ENCODE assay signal across 22 cellular contexts in genomic region chr9:75201480-75202209, GRCh38.
DNase-seq lines count a peak whose midpoint lies in the region; ATAC-seq and TF ChIP-seq lines count a peak whose summit lies in the region.
"Had no signal": no experiment of that assay in that cellular context is flagged by ENCODE, and none has a peak within 500 bp of the region (broad histone marks: within the 10 kb centered on the region; RNA-seq: fewer than 3 reads in every experiment).

No MANE protein-coding gene starts in this region.

- no peaks in the 10 kb centered on the region for H3K27me3 Mint-ChIP-seq in activated naive CD8-positive, alpha-beta T cell treated with anti-CD3 and anti-CD28 coated beads for 36 hours
- H3K27me3 Mint-ChIP-seq: CD4-positive, alpha-beta memory T cell; CD4-positive, CD25-positive, alpha-beta regulatory T cell had no signal

- H3K36me3 Mint-ChIP-seq in activated naive CD8-positive, alpha-beta T cell treated with anti-CD3 and anti-CD28 coated beads for 36 hours: no peaks in the 10 kb centered on the region
- H3K36me3 Mint-ChIP-seq: CD14-positive monocyte; CD4-positive, alpha-beta memory T cell; CD4-positive, CD25-positive, alpha-beta regulatory T cell had no signal

- BruUV-seq in Panc1 (replicated peaks; lab: Mats Ljungman, UMichigan): no TSS peak

- H3K27ac ChIP-seq in Panc1 (ENCODE audit: low read length) (no peak overlapping the region), left lung (no peak overlapping the region), lung (ENCODE audit: low read depth in 1 of 2, low read length in 1 of 2) (no peak overlapping the region), prostate gland (no peak overlapping the region), tibial nerve (no peak overlapping the region)
- H3K27ac ChIP-seq: BLaER1 had no signal

- in situ Hi-C loops in Panc1 (cut with HindIII; ENCODE audit: low pct_unique_long_range_greater_than_20kb, low sequenced_read_pairs): no loop called here

- H3K4me3 Mint-ChIP-seq in activated naive CD8-positive, alpha-beta T cell treated with anti-CD3 and anti-CD28 coated beads for 36 hours: no peak overlapping the region
- H3K4me3 Mint-ChIP-seq: CD14-positive monocyte; CD4-positive, alpha-beta memory T cell; CD4-positive, CD25-positive, alpha-beta regulatory T cell; CD8-positive, alpha-beta memory T cell had no signal

- TF ChIP-seq POLR2A in prostate gland (IDR thresholded peaks at IDR 0.05) (no peak), tibial nerve (IDR thresholded peaks at IDR 0.05) (no peak)

- TF ChIP-seq EP300 in tibial nerve (IDR thresholded peaks at IDR 0.05): no peak

- ATAC-seq in Panc1 (no peak), left lung (peak; percentile 94), lung (ENCODE audit: insufficient read depth, low FRiP score) (peak; percentile 66)

- POLR2A ChIA-PET in Panc1 (lab: Charles Lee): no interaction called here

- intact Hi-C loops in Panc1 (cut with micrococcal nuclease; ENCODE audit: unreplicated experiment) (loop anchor here (1.0 to 5.0 kb wide), 3 partner anchors 37 to 1101 kb away; no protein-coding TSS in a partner anchor), left lung (cut with DNase I) (loop anchor here in 1 of 2 donors (10.0 kb wide), 1 partner anchor 663 kb away; no protein-coding TSS in a partner anchor), prostate gland (cut with DNase I) (loop anchor here (1.0 kb wide), 1 partner anchor 37 kb away; no protein-coding TSS in a partner anchor)

- 75 to 81% methylated on average over 3 of the region's 3 CpGs for WGBS in lung, 2 donors
- 92% methylated on average over 3 of the region's 3 CpGs for WGBS in prostate gland
- WGBS in tibial nerve, 2 donors: 77 to 83% methylated on average over 3 of the region's 3 CpGs

- no peak for TF ChIP-seq CTCF in Panc1 (IDR thresholded peaks at IDR 0.05)
- TF ChIP-seq CTCF in left lung (IDR thresholded peaks at IDR 0.05): no peak
- no peak for TF ChIP-seq CTCF in lung (IDR thresholded peaks at IDR 0.05; ENCODE audit: control extremely low read depth, extremely low read depth)
- no peak for TF ChIP-seq CTCF in prostate gland (IDR thresholded peaks at IDR 0.05)
- no peak for TF ChIP-seq CTCF in tibial nerve (IDR thresholded peaks at IDR 0.05)

- H3K9me3 ChIP-seq in Panc1 (ENCODE audit: control insufficient read depth, insufficient read depth, low read depth, low read length) (no peaks in the 10 kb centered on the region), left lung (no peaks in the 10 kb centered on the region), lung (ENCODE audit: control insufficient read depth in 2 of 2, insufficient read depth in 1 of 2, low read length in 1 of 2) (no peaks in the 10 kb centered on the region), prostate gland (no peaks in the 10 kb centered on the region), tibial nerve (no peaks in the 10 kb centered on the region)
- H3K9me3 ChIP-seq: BE2C, BLaER1 had no signal

- H3K4me3 ChIP-seq in Panc1 (ENCODE audit: low read depth in 2 of 2, low read length in 2 of 2): no peak overlapping the region
- no peak overlapping the region for H3K4me3 ChIP-seq in left lung
- no peak overlapping the region for H3K4me3 ChIP-seq in lung
- H3K4me3 ChIP-seq in prostate gland: no peak overlapping the region
- H3K4me3 ChIP-seq in tibial nerve: no peak overlapping the region
- H3K4me3 ChIP-seq: BLaER1, GM12878 had no signal

- H3K4me1 ChIP-seq in Panc1 (ENCODE audit: control insufficient read depth, insufficient read depth, low read length) (no peaks in the 10 kb centered on the region), left lung (no peaks in the 10 kb centered on the region), lung (ENCODE audit: control insufficient read depth in 2 of 2, insufficient read depth in 2 of 2, low read length in 2 of 2) (no peaks in the 10 kb centered on the region), prostate gland (replicated peaks) (no peaks in the 10 kb centered on the region), tibial nerve (no peaks in the 10 kb centered on the region)
- H3K4me1 ChIP-seq: BE2C had no signal

- H3K36me3 ChIP-seq in Panc1 (ENCODE audit: control insufficient read depth, insufficient read depth, low read length): no peaks in the 10 kb centered on the region
- no peaks in the 10 kb centered on the region for H3K36me3 ChIP-seq in left lung
- no peaks in the 10 kb centered on the region for H3K36me3 ChIP-seq in lung (ENCODE audit: control insufficient read depth in 2 of 2, insufficient read depth in 2 of 2, low read length in 2 of 2)
- H3K36me3 ChIP-seq in prostate gland: no peaks in the 10 kb centered on the region
- no peaks in the 10 kb centered on the region for H3K36me3 ChIP-seq in tibial nerve
- H3K36me3 ChIP-seq: BE2C, BLaER1 had no signal

- DNase-seq in Panc1 (ENCODE audit: low read depth, low spot score) (peak; percentile 2), left lung (no peak), lung (ENCODE audit: low spot score) (no peak), prostate gland (ENCODE audit: low spot score) (no peak), UCSD-AML1 (lab: John Stamatoyannopoulos, UW; ENCODE audit: unreplicated experiment) (no peak), KG1 (lab: John Stamatoyannopoulos, UW) (no peak), tibial nerve (ENCODE audit: low spot score in 2 of 2) (no peak)
- DNase-seq in activated naive CD8-positive, alpha-beta T cell treated with anti-CD3 and anti-CD28 coated beads for 36 hours: no peak
- DNase-seq: 8988T, BE2C, C1 segment of cervical spinal cord, DMS 273 treated with DMSO at 0.1 percent for 48 hours, DMS153, DMS79, DND-41, GDM1 had no signal

- peaks cover 6% of the 10 kb centered on the region for H3K4me1 Mint-ChIP-seq in activated naive CD8-positive, alpha-beta T cell treated with anti-CD3 and anti-CD28 coated beads for 36 hours
- H3K4me1 Mint-ChIP-seq: CD14-positive monocyte had no signal

- H3K9me3 Mint-ChIP-seq in activated naive CD8-positive, alpha-beta T cell treated with anti-CD3 and anti-CD28 coated beads for 36 hours: no peaks in the 10 kb centered on the region
- H3K9me3 Mint-ChIP-seq: CD4-positive, alpha-beta memory T cell; CD4-positive, CD25-positive, alpha-beta regulatory T cell; CD8-positive, alpha-beta memory T cell had no signal

- H3K27ac Mint-ChIP-seq in activated naive CD8-positive, alpha-beta T cell treated with anti-CD3 and anti-CD28 coated beads for 36 hours: peak overlapping the region; percentile 13

- no peaks in the 10 kb centered on the region for H3K27me3 ChIP-seq in Panc1 (ENCODE audit: control insufficient read depth, insufficient read depth, low read length)
- no peaks in the 10 kb centered on the region for H3K27me3 ChIP-seq in left lung
- no peaks in the 10 kb centered on the region for H3K27me3 ChIP-seq in lung (ENCODE audit: control insufficient read depth, insufficient read depth)
- no peaks in the 10 kb centered on the region for H3K27me3 ChIP-seq in prostate gland (replicated peaks; ENCODE audit: insufficient read depth)
- H3K27me3 ChIP-seq in tibial nerve: no peaks in the 10 kb centered on the region
- H3K27me3 ChIP-seq: BE2C, BLaER1 had no signal

- CTCF ChIA-PET in Panc1 (lab: Charles Lee): interaction anchor here (1.0 kb wide), 1 partner anchor 664 kb away, joined by 5 read pairs; no protein-coding TSS in a partner anchor
